In genomic region chr19:38402967-38403674, GRCh38 we compare ENCODE assay signal across 8 cellular contexts. TPM values are rescaled to one million over a fixed set of nuclear protein-coding genes. Genes with fewer than 3 reads are reported as not detected.
DNase-seq lines count a peak whose midpoint lies in the region; ATAC-seq and TF ChIP-seq lines count a peak whose summit lies in the region.

Gene FAM98C, plus strand, starts transcription at chr19:38403093. Its CDS starts 61 bp downstream, at chr19:38403154.

- peak within 1 kb of the TSS; percentile 37 for H3K27ac ChIP-seq in OCI-LY3 (ENCODE audit: low read length)

- H3K4me2 ChIP-seq in OCI-LY3 (ENCODE audit: low read length), result peak within 1 kb of the TSS; percentile 74

- H3K79me2 ChIP-seq in OCI-LY3 (ENCODE audit: low read length), result peaks cover 5% of the 10 kb centered on the region; the same call in 1 of the 2 replicates

- peak within 1 kb of the TSS; percentile 65 for H3K9ac ChIP-seq in OCI-LY3 (ENCODE audit: low read length)

- DNase-seq in DMS 273 treated with DMSO at 0.1 percent for 48 hours (lab: John Stamatoyannopoulos, UW) (peak; percentile 86), HuH-7.5 (ENCODE audit: low spot score) (peak; percentile 100), activated T-cell treated with anti-CD3 and anti-CD28 coated beads for 1 hour (ENCODE audit: low read depth) (peak; percentile 97), epithelial cell of esophagus (ENCODE audit: low read depth) (peak; percentile 98), mucosa of gallbladder (ENCODE audit: low spot score) (peak; percentile 98)
- peak; percentile 91 to 94 for DNase-seq in stimulated activated CD8-positive, alpha-beta memory T cell treated with anti-CD3 and anti-CD28 coated beads, Interleukin-4, amount 100 ng/mL, for 4 hours (ENCODE audit: low read depth in 2 of 2, low spot score in 1 of 2)

- H2AFZ ChIP-seq in OCI-LY3 (ENCODE audit: low read depth, low read length), result peak within 1 kb of the TSS; percentile 59

- peaks cover 22% of the 10 kb centered on the region for H3K36me3 ChIP-seq in OCI-LY3 (replicated peaks; ENCODE audit: low read depth, low read length)

- ATAC-seq in GM21526 (IDR thresholded peaks at IDR 0.05; ENCODE audit: low FRiP score, unreplicated experiment), result peak; percentile 74

- no peaks in the 10 kb centered on the region for H4K20me1 ChIP-seq in OCI-LY3 (ENCODE audit: insufficient read depth, low read length)

- H3K4me3 ChIP-seq in OCI-LY3 (ENCODE audit: low read length) (peak within 1 kb of the TSS; percentile 82), epithelial cell of esophagus (ENCODE audit: low read length) (peak within 1 kb of the TSS; percentile 83)

- H3K27me3 ChIP-seq in OCI-LY3 (ENCODE audit: low read depth, low read length), result no peaks in the 10 kb centered on the region

- H3K9me3 ChIP-seq in OCI-LY3 (ENCODE audit: insufficient read depth, low read length), result no peaks in the 10 kb centered on the region

- TF ChIP-seq CTCF in OCI-LY3 (IDR thresholded peaks at IDR 0.05; ENCODE audit: low read depth, low read length) (peak; percentile 96), epithelial cell of esophagus (IDR thresholded peaks at IDR 0.05; ENCODE audit: insufficient read depth, low read depth, low read length, missing control alignments) (peak; percentile 61)

- peaks cover 7% of the 10 kb centered on the region; the same call in 1 of the 2 replicates for H3K4me1 ChIP-seq in OCI-LY3 (ENCODE audit: low read length)

RNA-seq across cellular contexts. Expression of gene FAM98C, which starts in this region (rescaled TPM):
- 35.2 TPM for total RNA-seq in mucosa of gallbladder

Comparison
In these comparisons a context has a peak if more than half of its experiments do, and no peak if none do; other contexts are left out.
1. Peak in every context shown above with its lines: DNase-seq, ATAC-seq, H3K4me3 ChIP-seq and H3K27ac ChIP-seq.